Comparison of ENCODE assay signal across 15 cellular contexts in genomic region chr11:134537941-134538340, GRCh38.
"Had no signal": no experiment of that assay in that cellular context is flagged by ENCODE, and none has a peak within 500 bp of the region (broad histone marks: within the 10 kb centered on the region; RNA-seq: fewer than 3 reads in every experiment).

No MANE protein-coding gene starts in this region.

- ATAC-seq: activated naive CD8-positive, alpha-beta T cell treated with anti-CD3 and anti-CD28 coated beads, Interleukin-2, amount 50 U/mL, for 24 hours; gastrocnemius medialis; left colon; stimulated activated memory B cell treated with anti-CD40 and anti-IgM and Interleukin-4, amounts not matched to agents 10 μg/mL and 1 μg/mL and 100 μg/mL, for 72 hours; T-cell had no signal

- DNase-seq: activated CD4-positive, CD25-positive, alpha-beta regulatory T cell treated with anti-CD3 and anti-CD28 coated beads, Interleukin-2, amount 50 U/mL, for 72 hours; activated naive CD8-positive, alpha-beta T cell treated with anti-CD3 and anti-CD28 coated beads, Interleukin-2, amount 50 U/mL, for 24 hours; gastrocnemius medialis; heart right ventricle; SK-N-SH; T-cell; T-helper 9 cell had no signal

- H3K36me3 Mint-ChIP-seq: mesothelial cell of epicardium; stimulated activated memory B cell treated with anti-CD40 and anti-IgM and Interleukin-4, amounts not matched to agents 10 μg/mL and 1 μg/mL and 100 μg/mL, for 72 hours; T-cell had no signal

- H3K9me3 ChIP-seq: breast epithelium, gastrocnemius medialis, heart right ventricle, SK-N-SH, tibial artery had no signal

- H3K4me1 Mint-ChIP-seq: activated naive CD8-positive, alpha-beta T cell treated with anti-CD3 and anti-CD28 coated beads, Interleukin-2, amount 50 U/mL, for 24 hours; stimulated activated memory B cell treated with anti-CD40 and anti-IgM and Interleukin-4, amounts not matched to agents 10 μg/mL and 1 μg/mL and 100 μg/mL, for 72 hours had no signal

- H3K36me3 ChIP-seq: breast epithelium, gastrocnemius medialis, heart right ventricle, tibial artery had no signal

- H3K27ac ChIP-seq: breast epithelium, gastrocnemius medialis, heart right ventricle, parathyroid adenoma, tibial artery had no signal

- H3K4me1 ChIP-seq: breast epithelium, gastrocnemius medialis, heart right ventricle, parathyroid adenoma, tibial artery had no signal

- H3K4me3 Mint-ChIP-seq: activated naive CD8-positive, alpha-beta T cell treated with anti-CD3 and anti-CD28 coated beads, Interleukin-2, amount 50 U/mL, for 24 hours; activated T-cell treated with anti-CD3 and anti-CD28 coated beads, Interleukin-2, amount 50 U/mL, for 24 hours; mesothelial cell of epicardium; stimulated activated memory B cell treated with anti-CD40 and anti-IgM and Interleukin-4, amounts not matched to agents 10 μg/mL and 1 μg/mL and 100 μg/mL, for 72 hours; T-cell had no signal

- H3K9me3 Mint-ChIP-seq: activated naive CD8-positive, alpha-beta T cell treated with anti-CD3 and anti-CD28 coated beads, Interleukin-2, amount 50 U/mL, for 24 hours; activated T-cell treated with anti-CD3 and anti-CD28 coated beads, Interleukin-2, amount 50 U/mL, for 24 hours; stimulated activated memory B cell treated with anti-CD40 and anti-IgM and Interleukin-4, amounts not matched to agents 10 μg/mL and 1 μg/mL and 100 μg/mL, for 72 hours; T-cell had no signal

- H3K27ac Mint-ChIP-seq: activated naive CD8-positive, alpha-beta T cell treated with anti-CD3 and anti-CD28 coated beads, Interleukin-2, amount 50 U/mL, for 24 hours; activated T-cell treated with anti-CD3 and anti-CD28 coated beads, Interleukin-2, amount 50 U/mL, for 24 hours; mesothelial cell of epicardium; stimulated activated memory B cell treated with anti-CD40 and anti-IgM and Interleukin-4, amounts not matched to agents 10 μg/mL and 1 μg/mL and 100 μg/mL, for 72 hours; T-cell had no signal

- H3K4me3 ChIP-seq: breast epithelium, gastrocnemius medialis, heart right ventricle, lung, tibial artery had no signal
